Comparison of ENCODE assay signal across 8 cellular contexts in genomic region chr5:142769793-142770649, GRCh38. TPM values are rescaled to one million over a fixed set of nuclear protein-coding genes. Genes with fewer than 3 reads are reported as not detected.
DNase-seq lines count a peak whose midpoint lies in the region; ATAC-seq, FAIRE-seq and TF ChIP-seq lines count a peak whose summit lies in the region.

TSS of gene ARHGAP26 (plus strand) at chr5:142770377. CDS start at chr5:142770762, 385 bp downstream.

- DNase-seq in G401 (ENCODE audit: low spot score) (peak; percentile 99), H54 (ENCODE audit: insufficient read length, low spot score) (peak; percentile 90), LoVo (ENCODE audit: low spot score) (peak; percentile 99), RWPE2 (ENCODE audit: low spot score) (peak; percentile 98), fibroblast of pulmonary artery (ENCODE audit: low read depth) (peak; percentile 95)
- DNase-seq in activated effector memory CD4-positive, alpha-beta T cell treated with Interleukin-2 at 50 U/mL for 16 hours: peak; percentile 88

- H3K4me1 ChIP-seq in RWPE2 (ENCODE audit: insufficient read depth, poor library complexity, severe bottlenecking): no peaks in the 10 kb centered on the region

- H3K9me3 Mint-ChIP-seq in nephron: no peaks in the 10 kb centered on the region
- H3K9me3 Mint-ChIP-seq in stimulated activated naive CD8-positive, alpha-beta T cell treated with anti-CD3 and anti-CD28 coated beads, Interleukin-15, Interleukin-2, amounts not matched to agents 100 ng/mL and 50 ng/mL, for 24 hours: no peaks in the 10 kb centered on the region

- peak; percentile 95 for ATAC-seq in RWPE2 (ENCODE audit: low read depth)

- peaks cover 12% of the 10 kb centered on the region for H3K4me1 Mint-ChIP-seq in nephron
- peaks cover 48% of the 10 kb centered on the region for H3K4me1 Mint-ChIP-seq in stimulated activated naive CD8-positive, alpha-beta T cell treated with anti-CD3 and anti-CD28 coated beads, Interleukin-15, Interleukin-2, amounts not matched to agents 100 ng/mL and 50 ng/mL, for 24 hours (ENCODE audit: low read depth)

- H3K4me3 ChIP-seq in RWPE2 (ENCODE audit: severe bottlenecking): peak within 1 kb of the TSS; percentile 78
- H3K4me3 ChIP-seq in fibroblast of pulmonary artery (replicated peaks; ENCODE audit: low read depth, low read length): peak within 1 kb of the TSS; percentile 92

- H3K9me3 ChIP-seq in RWPE2 (ENCODE audit: severe bottlenecking): no peaks in the 10 kb centered on the region

- no peak for FAIRE-seq in H54 (lab: Jason Lieb, UNC)

- peak; percentile 36 for TF ChIP-seq CTCF in RWPE2 (IDR thresholded peaks at IDR 0.05; ENCODE audit: poor library complexity, severe bottlenecking)
- TF ChIP-seq CTCF in fibroblast of pulmonary artery (IDR thresholded peaks at IDR 0.05; ENCODE audit: low read length, missing control alignments): peak; percentile 8
- TF ChIP-seq CTCF in nephron (IDR thresholded peaks at IDR 0.05; ENCODE audit: unreplicated experiment in 3 of 3): peak in 1 of 3 experiments; percentile 22

- H3K36me3 ChIP-seq in RWPE2 (ENCODE audit: low read depth): no peaks in the 10 kb centered on the region

- peak within 1 kb of the TSS; percentile 42 to 72 (median 68) for H3K27ac Mint-ChIP-seq in nephron
- peak within 1 kb of the TSS; percentile 83 for H3K27ac Mint-ChIP-seq in stimulated activated naive CD8-positive, alpha-beta T cell treated with anti-CD3 and anti-CD28 coated beads, Interleukin-15, Interleukin-2, amounts not matched to agents 100 ng/mL and 50 ng/mL, for 24 hours

- peak; percentile 80 for TF ChIP-seq POLR2A in H54 (IDR thresholded peaks at IDR 0.05; ENCODE audit: low read depth, low read length)

- peaks cover 42% of the 10 kb centered on the region for H3K27me3 Mint-ChIP-seq in nephron (ENCODE audit: low read depth)
- H3K27me3 Mint-ChIP-seq in stimulated activated naive CD8-positive, alpha-beta T cell treated with anti-CD3 and anti-CD28 coated beads, Interleukin-15, Interleukin-2, amounts not matched to agents 100 ng/mL and 50 ng/mL, for 24 hours: no peaks in the 10 kb centered on the region

- peak within 1 kb of the TSS; percentile 21 for H3K27ac ChIP-seq in RWPE2 (ENCODE audit: poor library complexity, severe bottlenecking)

- in situ Hi-C loops in G401 (cut with HindIII; ENCODE audit: low sequenced_read_pairs): no loop called here

- no peaks in the 10 kb centered on the region for H3K36me3 Mint-ChIP-seq in nephron (ENCODE audit: low read depth)
- H3K36me3 Mint-ChIP-seq in stimulated activated naive CD8-positive, alpha-beta T cell treated with anti-CD3 and anti-CD28 coated beads, Interleukin-15, Interleukin-2, amounts not matched to agents 100 ng/mL and 50 ng/mL, for 24 hours (ENCODE audit: low read depth): no peaks in the 10 kb centered on the region

- H3K27me3 ChIP-seq in RWPE2 (ENCODE audit: insufficient read depth, poor library complexity, severe bottlenecking): no peaks in the 10 kb centered on the region

- peak within 1 kb of the TSS; percentile 93 to 99 (median 95) for H3K4me3 Mint-ChIP-seq in nephron
- H3K4me3 Mint-ChIP-seq in stimulated activated naive CD8-positive, alpha-beta T cell treated with anti-CD3 and anti-CD28 coated beads, Interleukin-15, Interleukin-2, amounts not matched to agents 100 ng/mL and 50 ng/mL, for 24 hours: peak within 1 kb of the TSS; percentile 91

RNA-seq across cellular contexts. Expression of gene ARHGAP26, which starts in this region (rescaled TPM):
- not detected in 2 replicates for total RNA-seq in G401 (2014; rRNA removed; shearing (Covaris generic))

Comparison
In these comparisons a context has a peak if more than half of its experiments do, and no peak if none do; other contexts are left out.
1. Peak in every context shown above with its lines: DNase-seq, ATAC-seq, H3K4me3 ChIP-seq and H3K27ac ChIP-seq.
2. Peak in DNase-seq in G401; RNA of the gene not detected or under 1 TPM.